ENCODE assay signal across 8 cellular contexts in the genomic region with DNA sequence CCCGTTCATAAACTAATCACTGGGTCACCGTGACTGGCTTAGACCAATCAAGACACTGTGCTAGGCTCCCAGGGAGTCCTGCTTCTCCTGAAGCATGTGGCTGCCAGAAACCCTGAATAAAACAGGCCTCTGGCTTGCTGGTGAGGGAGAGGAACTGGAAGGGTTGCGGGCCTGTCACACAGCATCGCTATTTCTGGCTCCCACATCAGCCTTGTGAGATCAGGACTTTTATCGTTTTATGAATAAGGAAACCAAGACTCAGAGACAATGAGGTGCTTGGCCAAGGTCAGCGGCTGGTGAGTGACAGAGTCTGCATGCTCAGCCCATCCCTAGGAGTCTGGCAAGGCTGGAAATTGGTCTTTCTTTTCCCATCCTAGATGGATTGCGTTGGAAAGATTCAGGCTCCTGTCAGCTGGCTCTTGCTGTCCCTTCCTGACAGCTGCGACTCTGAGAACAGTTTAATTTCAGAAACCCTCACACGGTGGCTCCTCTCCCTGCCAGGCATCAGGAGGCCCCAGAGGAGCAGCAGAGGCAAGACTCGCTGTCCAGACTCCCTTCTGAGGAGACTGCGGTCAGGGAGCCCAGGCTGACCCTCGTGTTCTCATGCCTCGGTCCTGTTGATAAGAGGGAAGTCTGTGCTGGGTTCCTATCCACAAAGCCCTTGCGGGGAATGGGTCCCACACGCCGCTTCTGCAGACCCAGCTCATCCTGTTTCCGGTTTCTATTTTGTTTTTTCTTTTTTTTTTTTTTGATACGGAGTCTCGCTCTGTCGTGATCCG.
DNase-seq lines count a peak whose midpoint lies in the region; ATAC-seq lines count a peak whose summit lies in the region.

No MANE protein-coding gene starts in this region.

- H3K4me1 Mint-ChIP-seq in memory B cell, result peaks cover 10% of the 10 kb centered on the region

- peak overlapping the region; percentile 66 for H3K4me3 ChIP-seq in ACC112 (ENCODE audit: low read depth, low read length)

- DNase-seq in activated naive CD4-positive, alpha-beta T cell treated with anti-CD3 and anti-CD28 coated beads, Interleukin-2, amount 50 U/mL, for 72 hours (ENCODE audit: low spot score in 2 of 2), result no peak
- DNase-seq in memory B cell (ENCODE audit: low spot score in 2 of 2) (no peak), COLO668 (lab: John Stamatoyannopoulos, UW; ENCODE audit: unreplicated experiment) (no peak), NCI-H2081 treated with DMSO at 0.1 percent for 48 hours (lab: John Stamatoyannopoulos, UW) (no peak), NK-92 (lab: John Stamatoyannopoulos, UW; ENCODE audit: unreplicated experiment) (no peak), NCI-H82 treated with DMSO at 0.1 percent for 48 hours (lab: John Stamatoyannopoulos, UW; ENCODE audit: unreplicated experiment) (no peak)

- peaks cover 3 to 14% of the 10 kb centered on the region in 2 donors for H3K9me3 Mint-ChIP-seq in activated naive CD4-positive, alpha-beta T cell treated with anti-CD3 and anti-CD28 coated beads, Interleukin-2, amount 50 U/mL, for 72 hours
- H3K9me3 Mint-ChIP-seq in memory B cell, result peaks cover 11% of the 10 kb centered on the region

- H3K36me3 ChIP-seq in ACC112 (ENCODE audit: insufficient read depth, low read length), result no peaks in the 10 kb centered on the region

- no peak overlapping the region for H3K27ac ChIP-seq in ACC112 (ENCODE audit: low read depth, low read length)

- no peaks in the 10 kb centered on the region for H3K27me3 ChIP-seq in ACC112 (ENCODE audit: insufficient read depth, low read length)

- H3K79me2 ChIP-seq in ACC112 (ENCODE audit: control insufficient read depth, insufficient read depth, low read length, unreplicated experiment), result no peaks in the 10 kb centered on the region

- peaks cover 4% of the 10 kb centered on the region for H3K27me3 Mint-ChIP-seq in memory B cell

- peak overlapping the region; percentile 85 for H3K4me3 Mint-ChIP-seq in memory B cell

- H2AFZ ChIP-seq in ACC112 (ENCODE audit: low read length, unreplicated experiment), result peak overlapping the region; percentile 75

- peaks cover 11% of the 10 kb centered on the region for H3K4me1 ChIP-seq in ACC112 (ENCODE audit: control insufficient read depth, insufficient read depth, low read length, unreplicated experiment)

- H3K36me3 Mint-ChIP-seq in activated naive CD4-positive, alpha-beta T cell treated with anti-CD3 and anti-CD28 coated beads, Interleukin-2, amount 50 U/mL, for 72 hours, result peaks cover 0 to 15% of the 10 kb centered on the region in 2 donors
- H3K36me3 Mint-ChIP-seq in memory B cell, result peaks cover 2% of the 10 kb centered on the region

- ATAC-seq in GM19455 (IDR thresholded peaks at IDR 0.05; ENCODE audit: unreplicated experiment), result peak; percentile 59
- ATAC-seq in activated naive CD4-positive, alpha-beta T cell treated with anti-CD3 and anti-CD28 coated beads, Interleukin-2, amount 50 U/mL, for 72 hours, result peak; percentile 36 to 81
- ATAC-seq in memory B cell (ENCODE audit: low read depth), result peak; percentile 19

- H3K27ac Mint-ChIP-seq in activated naive CD4-positive, alpha-beta T cell treated with anti-CD3 and anti-CD28 coated beads, Interleukin-2, amount 50 U/mL, for 72 hours, result peak overlapping the region; percentile 24 to 89
- H3K27ac Mint-ChIP-seq in memory B cell, result peak overlapping the region; percentile 64
